ENCODE assay signal across 23 cellular contexts in the genomic region with DNA sequence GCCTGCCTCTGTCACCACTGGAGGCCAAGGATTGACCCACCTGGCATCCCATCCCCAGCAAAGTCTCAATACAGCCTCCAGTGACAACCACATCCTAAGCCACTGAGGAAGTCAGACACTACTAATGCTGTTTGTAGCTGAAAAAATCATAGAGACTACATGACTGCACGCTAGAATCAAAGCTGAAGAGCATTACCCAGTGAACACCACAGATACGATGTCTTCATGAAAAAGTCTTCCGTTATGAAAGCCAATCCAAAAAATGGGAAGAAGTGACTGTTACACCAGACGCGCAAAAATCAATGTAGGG. TPM values are rescaled to one million over a fixed set of nuclear protein-coding genes. Genes with fewer than 3 reads are reported as not detected.
"Had no signal": no experiment of that assay in that cellular context is flagged by ENCODE, and none has a peak within 500 bp of the region (broad histone marks: within the 10 kb centered on the region; RNA-seq: fewer than 3 reads in every experiment).

No MANE protein-coding gene starts in this region.

- H3K36me3 ChIP-seq: esophagus muscularis mucosa, gastrocnemius medialis, heart right ventricle, tibial artery, upper lobe of left lung, vagina had no signal

- DNase-seq: effector memory CD4-positive, alpha-beta T cell; gastrocnemius medialis; heart right ventricle; islet precursor cell; mammary epithelial cell; naive thymus-derived CD4-positive, alpha-beta T cell; psoas muscle; retina; stimulated activated CD4-positive, alpha-beta T cell treated with anti-CD3 and anti-CD28 coated beads, Interleukin-15, amount 100 ng/mL, for 24 hours; stimulated activated CD4-positive, alpha-beta T cell treated with anti-CD3 and anti-CD28 coated beads, Interleukin-1b, Interleukin-23, amount 100 ng/mL, for 48 hours; stimulated activated CD4-positive, alpha-beta T cell treated with anti-CD3 and anti-CD28 coated beads, Interleukin-4, amount 100 ng/mL, for 24 hours; tibial artery; upper lobe of left lung had no signal

- H3K36me3 Mint-ChIP-seq: stimulated activated memory B cell treated with anti-CD40 and anti-IgM and Interleukin-4, amounts not matched to agents 10 μg/mL and 1 μg/mL and 100 μg/mL, for 72 hours had no signal

- H3K27ac Mint-ChIP-seq: stimulated activated memory B cell treated with anti-CD40 and anti-IgM and Interleukin-4, amounts not matched to agents 10 μg/mL and 1 μg/mL and 100 μg/mL, for 72 hours; stimulated activated naive CD8-positive, alpha-beta T cell treated with anti-CD3 and anti-CD28 coated beads, Interleukin-15, Interleukin-2, amounts not matched to agents 100 ng/mL and 50 ng/mL, for 24 hours had no signal

- H3K4me3 ChIP-seq: esophagus muscularis mucosa, gastrocnemius medialis, heart right ventricle, psoas muscle, spleen, tibial artery, upper lobe of left lung, vagina had no signal

- H3K4me1 ChIP-seq: psoas muscle had no signal

- H3K9me3 ChIP-seq: esophagus muscularis mucosa, gastrocnemius medialis, heart right ventricle, psoas muscle, spleen, tibial artery, upper lobe of left lung, vagina had no signal

- ATAC-seq: gastrocnemius medialis; left lobe of liver; naive thymus-derived CD4-positive, alpha-beta T cell; psoas muscle; sciatic nerve; stimulated activated memory B cell treated with anti-CD40 and anti-IgM and Interleukin-4, amounts not matched to agents 10 μg/mL and 1 μg/mL and 100 μg/mL, for 72 hours had no signal

- H3K4me3 Mint-ChIP-seq: stimulated activated memory B cell treated with anti-CD40 and anti-IgM and Interleukin-4, amounts not matched to agents 10 μg/mL and 1 μg/mL and 100 μg/mL, for 72 hours; stimulated activated naive CD8-positive, alpha-beta T cell treated with anti-CD3 and anti-CD28 coated beads, Interleukin-15, Interleukin-2, amounts not matched to agents 100 ng/mL and 50 ng/mL, for 24 hours had no signal

- H3K27me3 ChIP-seq: gastrocnemius medialis, upper lobe of left lung, vagina had no signal

- H3K27ac ChIP-seq: epithelial cell of prostate, esophagus muscularis mucosa, gastrocnemius medialis, heart right ventricle, psoas muscle, spleen, tibial artery, upper lobe of left lung, vagina had no signal

RNA-seq across cellular contexts. Expression of a gene that starts 20.5 kb away (rescaled TPM):
- total RNA-seq: fibroblast of villous mesenchyme, mammary epithelial cell had no signal

RNA-seq across cellular contexts. Expression of a gene that starts 43.8 kb away (rescaled TPM):
- total RNA-seq: mammary epithelial cell, temporal lobe, vagina had no signal
